ENCODE assay signal across 5 cellular contexts in genomic region chr18:34407471-34407870, GRCh38.
DNase-seq lines count a peak whose midpoint lies in the region; ATAC-seq, FAIRE-seq and TF ChIP-seq lines count a peak whose summit lies in the region.
"Not testable (repeated sequence)": the region's sequence is repeated elsewhere in the genome, so short reads cannot be mapped to it uniquely, and the experiment has no call there.

No MANE protein-coding gene starts in this region.

- intact Hi-C loops in K562 (cut with micrococcal nuclease); Right ventricle myocardium inferior (cut with DNase I); HepG2 (cut with micrococcal nuclease; ENCODE audit: unreplicated experiment): not testable (repeated sequence)

- POLR2A ChIA-PET in K562 (lab: Yijun Ruan, JAX); HepG2 (lab: Yijun Ruan, JAX): not testable (repeated sequence)

- peak overlapping the region; percentile 28 for H3K27ac Mint-ChIP-seq in activated naive CD4-positive, alpha-beta T cell treated with anti-CD3 and anti-CD28 coated beads, Interleukin-2, amount 10 ng/mL, durations not matched to agents 7 days and 5 days

- H3K4me2 ChIP-seq in K562 (ENCODE audit: insufficient read depth, low read length); HepG2 (ENCODE audit: low read depth, low read length): not testable (repeated sequence)

- DNase-seq in D721Med (ENCODE audit: insufficient read length, low spot score); activated naive CD4-positive, alpha-beta T cell treated with anti-CD3 and anti-CD28 coated beads, Interleukin-2, amount 10 ng/mL, durations not matched to agents 7 days and 5 days; K562 (ENCODE audit: extremely low read depth in 1 of 4, low spot score in 3 of 4); HepG2 (ENCODE audit: low spot score): not testable (repeated sequence)
- peak; percentile 44 for DNase-seq in Right ventricle myocardium inferior (ENCODE audit: missing footprints)

- not testable (repeated sequence) for H3K79me2 ChIP-seq in K562 (ENCODE audit: control insufficient read depth, insufficient read depth, low read length); HepG2 (ENCODE audit: insufficient read depth, low read length)

- not testable (repeated sequence) for H3K4me1 ChIP-seq in K562 (replicated peaks in 1 of 2; ENCODE audit: control insufficient read depth in 2 of 2, insufficient read depth in 2 of 2, low read length in 2 of 2); HepG2 (ENCODE audit: insufficient read depth, low read length)

- not testable (repeated sequence) for H3K36me3 Mint-ChIP-seq in activated naive CD4-positive, alpha-beta T cell treated with anti-CD3 and anti-CD28 coated beads, Interleukin-2, amount 10 ng/mL, durations not matched to agents 7 days and 5 days

- in situ Hi-C loops in K562 (cut with MboI); HepG2 (cut with HindIII; ENCODE audit: extremely low pct_ligation_motif_present, low pct_unique_long_range_greater_than_20kb): not testable (repeated sequence)

- not testable (repeated sequence) for H3K9me1 ChIP-seq in K562 (ENCODE audit: control insufficient read depth, insufficient read depth, low read length)

- H3K36me3 ChIP-seq in K562 (ENCODE audit: control insufficient read depth, insufficient read depth, low read length); HepG2 (replicated peaks in 1 of 2; ENCODE audit: control insufficient read depth in 1 of 2, insufficient read depth in 2 of 2, low read length in 2 of 2): not testable (repeated sequence)

- not testable (repeated sequence) for H2AFZ ChIP-seq in K562 (ENCODE audit: low read depth, low read length); HepG2 (ENCODE audit: low read length)

- not testable (repeated sequence) for H3K9me3 ChIP-seq in K562 (replicated peaks; ENCODE audit: control insufficient read depth, insufficient read depth, low read depth, low read length); HepG2 (ENCODE audit: low read length)

- TF ChIP-seq RAD21 in K562 (CRISPR knock-in tag; conservative IDR thresholded peaks at IDR 0.05 in 1 of 2, IDR thresholded peaks at IDR 0.05 in 1 of 2); HepG2 (CRISPR knock-in tag; IDR thresholded peaks at IDR 0.05): not testable (repeated sequence)

- not testable (repeated sequence) for ATAC-seq in K562, Right ventricle myocardium inferior, HepG2

- not testable (repeated sequence) for H3K9me3 Mint-ChIP-seq in activated naive CD4-positive, alpha-beta T cell treated with anti-CD3 and anti-CD28 coated beads, Interleukin-2, amount 10 ng/mL, durations not matched to agents 7 days and 5 days

- BruUV-seq in K562 (replicated peaks; lab: Mats Ljungman, UMichigan); HepG2 (replicated peaks; lab: Mats Ljungman, UMichigan): not testable (repeated sequence)

- not testable (repeated sequence) for H3K27ac ChIP-seq in K562 (ENCODE audit: extremely low read depth, low read depth, low read length); HepG2 (ENCODE audit: extremely low read length, insufficient read depth, low read length)

- TF ChIP-seq POLR2A in K562 (conservative IDR thresholded peaks at IDR 0.05); HepG2 (IDR thresholded peaks at IDR 0.05; ENCODE audit: insufficient read depth in 1 of 2, low read depth in 2 of 2, low read length in 2 of 2): not testable (repeated sequence)

- FAIRE-seq in D721Med (lab: Jason Lieb, UNC), result peak; percentile 61
- not testable (repeated sequence) for FAIRE-seq in K562 (lab: Jason Lieb, UNC); HepG2 (lab: Jason Lieb, UNC)

- WGBS in K562 (ENCODE audit: insufficient coverage, low coverage, missing lambda C conversion rate), result under 1% methylated on average over 12 of the region's 12 CpGs
- WGBS in HepG2 (ENCODE audit: low lambda C conversion rate), result 59% methylated on average over 10 of the region's 12 CpGs

- H3K4me3 Mint-ChIP-seq in activated naive CD4-positive, alpha-beta T cell treated with anti-CD3 and anti-CD28 coated beads, Interleukin-2, amount 10 ng/mL, durations not matched to agents 7 days and 5 days, result not testable (repeated sequence)

- H3K9ac ChIP-seq in K562 (ENCODE audit: insufficient read depth in 1 of 2, low read depth in 2 of 2, low read length in 2 of 2); HepG2 (ENCODE audit: insufficient read depth, low read depth, low read length): not testable (repeated sequence)

- H4K20me1 ChIP-seq in K562 (replicated peaks; ENCODE audit: control insufficient read depth, insufficient read depth, low read length); HepG2 (ENCODE audit: insufficient read depth, low read length): not testable (repeated sequence)

- H3K4me1 Mint-ChIP-seq in activated naive CD4-positive, alpha-beta T cell treated with anti-CD3 and anti-CD28 coated beads, Interleukin-2, amount 10 ng/mL, durations not matched to agents 7 days and 5 days, result not testable (repeated sequence)

- H3K27me3 ChIP-seq in K562 (ENCODE audit: control insufficient read depth in 2 of 2, insufficient read depth in 2 of 2, low read length in 2 of 2); HepG2 (ENCODE audit: control insufficient read depth in 1 of 2, insufficient read depth in 2 of 2, low read length in 2 of 2): not testable (repeated sequence)

- not testable (repeated sequence) for TF ChIP-seq EP300 in K562 (IDR thresholded peaks at IDR 0.05; ENCODE audit: low read length); HepG2 (IDR thresholded peaks at IDR 0.05; ENCODE audit: low read depth in 2 of 2, low read length in 2 of 2); HepG2 (CRISPR knock-in tag; IDR thresholded peaks at IDR 0.05; ENCODE audit: borderline replicate concordance)

- not testable (repeated sequence) for H3K27me3 Mint-ChIP-seq in activated naive CD4-positive, alpha-beta T cell treated with anti-CD3 and anti-CD28 coated beads, Interleukin-2, amount 10 ng/mL, durations not matched to agents 7 days and 5 days

- not testable (repeated sequence) for H3K4me3 ChIP-seq in K562; HepG2 (replicated peaks in 1 of 3; ENCODE audit: insufficient read depth in 1 of 3, low read depth in 2 of 3, low read length in 3 of 3)

- CTCF ChIA-PET in activated naive CD4-positive, alpha-beta T cell treated with anti-CD3 and anti-CD28 coated beads, Interleukin-2, amount 10 ng/mL, durations not matched to agents 7 days and 5 days (lab: Charles Lee); K562 (lab: Yijun Ruan, JAX; ENCODE audit: low intra/inter-chr PET ratio); HepG2 (lab: Yijun Ruan, JAX; ENCODE audit: low intra/inter-chr PET ratio, low total read pairs): not testable (repeated sequence)

- not testable (repeated sequence) for TF ChIP-seq CTCF in D721Med (IDR thresholded peaks at IDR 0.05; ENCODE audit: insufficient read depth, missing control alignments); K562 (IDR thresholded peaks at IDR 0.05 in 2 of 3, conservative IDR thresholded peaks at IDR 0.05 in 1 of 3; ENCODE audit: insufficient read depth in 2 of 3, low read depth in 1 of 3, low read length in 3 of 3); HepG2 (CRISPR knock-in tag; IDR thresholded peaks at IDR 0.05)

TF ChIP-seq in K562, 482 proteins besides CTCF, POLR2A, EP300 and RAD21:
- peak; percentile 41; the same call in 1 of the 2 replicates for TF ChIP-seq ZNF316 (IDR thresholded peaks at IDR 0.05)

TF ChIP-seq in HepG2, 621 proteins besides CTCF, POLR2A, EP300 and RAD21:
- peak; percentile 47; the same call in 1 of the 2 replicates for TF ChIP-seq MAFF (IDR thresholded peaks at IDR 0.05; ENCODE audit: low read depth, low read length)
TF ChIP-seq in HepG2: peak in this region for 1; not testable (repeated sequence) for 620.
